10 cellular contexts compared by ENCODE assay signal in genomic region chr19:36256853-36257511, GRCh38. TPM values are rescaled to one million over a fixed set of nuclear protein-coding genes. Genes with fewer than 3 reads are reported as not detected.
A peak's percentile ranks its signal among the peaks of the same experiment; 100 is the strongest.
DNase-seq lines count a peak whose midpoint lies in the region; ATAC-seq and TF ChIP-seq lines count a peak whose summit lies in the region.
"Had no signal": no experiment of that assay in that cellular context is flagged by ENCODE, and none has a peak within 500 bp of the region (broad histone marks: within the 10 kb centered on the region; RNA-seq: fewer than 3 reads in every experiment).

No MANE protein-coding gene starts in this region.

- no peaks in the 10 kb centered on the region for H4K20me1 ChIP-seq in IMR-90 (ENCODE audit: insufficient read depth, low read length)

- H2AK5ac ChIP-seq in IMR-90 (ENCODE audit: low read depth, low read length), result no peak overlapping the region

- H4K8ac ChIP-seq in IMR-90 (ENCODE audit: low read depth in 2 of 2, low read length in 2 of 2), result no peak overlapping the region

- no peak overlapping the region for H2AK9ac ChIP-seq in IMR-90 (replicated peaks; ENCODE audit: low read depth, low read length, poor library complexity)

- H2BK15ac ChIP-seq in IMR-90 (ENCODE audit: low read depth, low read length), result no peak overlapping the region

- in situ Hi-C loops in IMR-90 (cut with MboI; ENCODE audit: low sequenced_read_pairs), result no loop called here

- BruUV-seq in IMR-90 (replicated peaks; lab: Mats Ljungman, UMichigan), result no TSS peak

- no peak overlapping the region for H2BK5ac ChIP-seq in IMR-90 (ENCODE audit: low read depth, low read length, poor library complexity, severe bottlenecking)

- no peak overlapping the region for H3K9ac ChIP-seq in IMR-90 (ENCODE audit: low read depth, low read length)

- H2BK20ac ChIP-seq in IMR-90 (ENCODE audit: low read depth, low read length), result no peak overlapping the region

- CTCF ChIA-PET in IMR-90 (lab: Yijun Ruan, JAX), result no interaction called here

- WGBS in IMR-90 (ENCODE audit: extremely low coverage in 2 of 2, insufficient read length in 1 of 2), 2 experiments, result 50% methylated on average over 12 of the region's 42 CpGs; no CpG with 5 or more reads in 1 of the 2 experiments
- WGBS in mesodermal cell (ENCODE audit: insufficient coverage in 2 of 2), 2 experiments, result 68 to 71% methylated on average over 35 to 42 of the region's 42 CpGs
- WGBS in thyroid gland, 2 donors, result 69 to 76% methylated on average over 31 to 41 of the region's 42 CpGs

- H4K5ac ChIP-seq in IMR-90 (ENCODE audit: low read depth, low read length), result no peak overlapping the region

- H3K4me1 ChIP-seq in IMR-90 (ENCODE audit: control insufficient read depth, insufficient read depth, low read length) (no peaks in the 10 kb centered on the region), mesodermal cell (ENCODE audit: control insufficient read depth, insufficient read depth, low read length, poor library complexity, severe bottlenecking) (no peaks in the 10 kb centered on the region), thyroid gland (no peaks in the 10 kb centered on the region)

- H3K9me1 ChIP-seq in IMR-90 (ENCODE audit: insufficient read depth, low read length), result no peaks in the 10 kb centered on the region

- H3K27me3 ChIP-seq in IMR-90 (ENCODE audit: control insufficient read depth, insufficient read depth, low read length) (no peaks in the 10 kb centered on the region), dorsolateral prefrontal cortex (no peaks in the 10 kb centered on the region), thyroid gland (no peaks in the 10 kb centered on the region)

- no peak overlapping the region for H3K56ac ChIP-seq in IMR-90 (ENCODE audit: extremely low read depth, insufficient read depth, low read length)

- no peak for TF ChIP-seq RAD21 in IMR-90 (IDR thresholded peaks at IDR 0.05; ENCODE audit: low read length)

- intact Hi-C loops in IMR-90 (cut with micrococcal nuclease) (no loop called here), dorsolateral prefrontal cortex (cut with DNase I) (no loop called here), thyroid gland (cut with DNase I) (no loop called here)

- H2BK120ac ChIP-seq in IMR-90 (ENCODE audit: low read depth, low read length), result no peak overlapping the region

- H3K14ac ChIP-seq in IMR-90 (replicated peaks; ENCODE audit: low read depth, low read length), result no peak overlapping the region

- no peak overlapping the region for H4K91ac ChIP-seq in IMR-90 (ENCODE audit: insufficient read depth, low read depth, low read length)

- H3K27ac ChIP-seq in IMR-90 (ENCODE audit: insufficient read depth, low read length) (no peak overlapping the region), dorsolateral prefrontal cortex (peak overlapping the region in 9 of 59 donors; percentile 13 to 73 (median 60)), mesodermal cell (ENCODE audit: low read depth, low read length, severe bottlenecking) (no peak overlapping the region), thyroid gland (peak overlapping the region in 1 of 3 donors; percentile 63)

- no peak overlapping the region for H3K4ac ChIP-seq in IMR-90 (ENCODE audit: low read depth, low read length)

- no peaks in the 10 kb centered on the region for H3K79me1 ChIP-seq in IMR-90 (ENCODE audit: low read depth in 1 of 2, low read length in 2 of 2)

- peak overlapping the region; percentile 70 for H2AFZ ChIP-seq in IMR-90 (replicated peaks; ENCODE audit: low read length, poor library complexity)

- DNase-seq in IMR-90, result no peak
- peak in 1 of 10 donors; percentile 23 for DNase-seq in dorsolateral prefrontal cortex
- no peak for DNase-seq in thyroid gland
- no peak for DNase-seq in globus pallidus (ENCODE audit: low spot score)
- no peak for DNase-seq in omental fat pad (ENCODE audit: low spot score)
- DNase-seq in activated CD4-positive, alpha-beta T cell treated with anti-CD3 and anti-CD28 coated beads for 4 hours, result no peak
- DNase-seq: activated CD8-positive, alpha-beta memory T cell treated with anti-CD3 and anti-CD28 coated beads, Interleukin-2, amount 50 U/mL, for 4 hours; DMS 273 treated with DMSO at 0.1 percent for 48 hours; stimulated activated CD4-positive, alpha-beta T cell treated with anti-CD3 and anti-CD28 coated beads, Interleukin-1b, Interleukin-23, amount 100 ng/mL, for 48 hours had no signal

- H3K4me3 ChIP-seq in IMR-90 (ENCODE audit: insufficient read depth, low read depth, low read length) (peak overlapping the region; percentile 11; the same call in 1 of the 2 replicates), dorsolateral prefrontal cortex (peak overlapping the region; percentile 51 to 81 (median 71)), mesodermal cell (ENCODE audit: extremely low read depth, insufficient read depth, low read length, poor library complexity, severe bottlenecking) (peak overlapping the region; percentile 46), thyroid gland (replicated peaks in 1 of 3) (peak overlapping the region; percentile 3 to 79 (median 50))

- no peak overlapping the region for H3K23ac ChIP-seq in IMR-90 (ENCODE audit: low read depth, low read length)

- TF ChIP-seq CTCF in IMR-90 (conservative IDR thresholded peaks at IDR 0.05; ENCODE audit: low read depth, low read length) (no peak), dorsolateral prefrontal cortex (IDR thresholded peaks at IDR 0.05 in 54 of 56, conservative IDR thresholded peaks at IDR 0.05 in 2 of 56; ENCODE audit: low read depth in 1 of 56, partially characterized antibody in 56 of 56) (no peak), thyroid gland (IDR thresholded peaks at IDR 0.05) (no peak), omental fat pad (IDR thresholded peaks at IDR 0.05) (no peak)

- peak; percentile 37; the same call in 1 of the 2 replicates for ATAC-seq in IMR-90 (ENCODE audit: low read depth)
- no peak for ATAC-seq in omental fat pad (ENCODE audit: low FRiP score)

- POLR2A ChIA-PET in IMR-90 (lab: Charles Lee; ENCODE audit: unreplicated experiment), result no interaction called here

- no peak for TF ChIP-seq POLR2A in IMR-90 (IDR thresholded peaks at IDR 0.05; ENCODE audit: low read depth, low read length)
- no peak for TF ChIP-seq POLR2A in thyroid gland (IDR thresholded peaks at IDR 0.05)

- no peak overlapping the region for H3K18ac ChIP-seq in IMR-90 (ENCODE audit: low read depth, low read length)

- no peaks in the 10 kb centered on the region for H3K36me3 ChIP-seq in IMR-90 (ENCODE audit: control insufficient read depth, insufficient read depth, low read length)
- no peaks in the 10 kb centered on the region for H3K36me3 ChIP-seq in mesodermal cell (ENCODE audit: control insufficient read depth, insufficient read depth, low read length)
- H3K36me3 ChIP-seq in thyroid gland, result no peaks in the 10 kb centered on the region

- no peak overlapping the region; the same call in 1 of the 2 replicates for H3K4me2 ChIP-seq in IMR-90 (ENCODE audit: low read depth, low read length)

- H3K9me3 ChIP-seq in IMR-90 (ENCODE audit: control insufficient read depth, insufficient read depth, low read length) (peaks cover 3% of the 10 kb centered on the region; the same call in 1 of the 2 replicates), mesodermal cell (ENCODE audit: control insufficient read depth, low read length) (peaks cover 16% of the 10 kb centered on the region), thyroid gland (no peaks in the 10 kb centered on the region)

- dilution Hi-C loops in IMR-90 (cut with HindIII; ENCODE audit: low sequenced_read_pairs, unreplicated experiment), result no loop called here

TF ChIP-seq in IMR-90, 13 proteins besides CTCF, POLR2A, EP300 and RAD21 (continues in another document):
- no peak for TF ChIP-seq RCOR1 (IDR thresholded peaks at IDR 0.05; ENCODE audit: insufficient replicate concordance, low read length)
- no peak for TF ChIP-seq CHD1 (IDR thresholded peaks at IDR 0.05; ENCODE audit: low read depth, low read length)
- no peak for TF ChIP-seq CEBPB (IDR thresholded peaks at IDR 0.05; ENCODE audit: low read depth, low read length)
- TF ChIP-seq MXI1 (IDR thresholded peaks at IDR 0.05; ENCODE audit: borderline replicate concordance, low read depth, low read length), result no peak
- no peak for TF ChIP-seq NFE2L2 (IDR thresholded peaks at IDR 0.05; ENCODE audit: low read depth, low read length)
- no peak for TF ChIP-seq SMC3 (IDR thresholded peaks at IDR 0.05; ENCODE audit: low read depth, low read length)
- no peak for TF ChIP-seq MAFK (IDR thresholded peaks at IDR 0.05; ENCODE audit: low read depth, low read length)
- no peak for TF ChIP-seq USF2 (IDR thresholded peaks at IDR 0.05; ENCODE audit: low read depth, low read length)
- TF ChIP-seq FOS (IDR thresholded peaks at IDR 0.05; ENCODE audit: low read depth, low read length), result no peak

RNA-seq across cellular contexts. Expression of gene ZNF146, which starts 42.1 kb away (rescaled TPM):
- total RNA-seq in IMR-90 (2012; rRNA removed), result 106 and 129 TPM in 2 replicates
- 42.6 and 61.6 TPM in 2 replicates for polyA plus RNA-seq in IMR-90 (2012; rRNA removed)
- polyA plus RNA-seq in IMR-90 (2012; cell fraction: cytosol; rRNA removed), result 4.6 and 10.2 TPM in 2 replicates
- polyA plus RNA-seq in IMR-90 (2012; cell fraction: nucleus; rRNA removed; ENCODE audit: low replicate concordance), result 2.1 and 22.2 TPM in 2 replicates
- 100 to 1,000 TPM in 1 of 120 experiments, 10 to 100 TPM in 119; 35.9 to 116 (median 55.5) TPM for total RNA-seq in dorsolateral prefrontal cortex
- 82.6 TPM for polyA plus RNA-seq in mesodermal cell (2013, experiment 1 of 2)
- 85.0 TPM for polyA plus RNA-seq in mesodermal cell (2013, experiment 2 of 2)
- 100 to 1,000 TPM in 1 of 4 donors, 10 to 100 TPM in 3; 69.6 to 127 (median 79.7) TPM for total RNA-seq in thyroid gland
- 10 to 100 TPM; 45.6 to 89.0 (median 61.2) TPM for total RNA-seq in omental fat pad

RNA-seq across cellular contexts. Expression of gene ZNF565, which starts 42.5 kb away (rescaled TPM):
- total RNA-seq in IMR-90 (2012; rRNA removed) (6.4 and 7.5 TPM in 2 replicates), dorsolateral prefrontal cortex (10 to 100 TPM in 117 of 120 experiments, 1 to 10 TPM in 3; 9.6 to 25.4 (median 14.5) TPM), thyroid gland (10 to 100 TPM in 1 of 4 donors, 1 to 10 TPM in 3; 7.2 to 13.1 (median 7.4) TPM), omental fat pad (1 to 10 TPM; 4.3 to 8.5 (median 6.0) TPM)
- 2.1 and 2.3 TPM in 2 replicates for polyA plus RNA-seq in IMR-90 (2012; rRNA removed)
- 0.55 and 0.70 TPM in 2 replicates for polyA plus RNA-seq in IMR-90 (2012; cell fraction: cytosol; rRNA removed)
- polyA plus RNA-seq in IMR-90 (2012; cell fraction: nucleus; rRNA removed; ENCODE audit: low replicate concordance), result 1.7 and 8.1 TPM in 2 replicates
- polyA plus RNA-seq in mesodermal cell (2013, experiment 1 of 2), result 3.2 TPM
- polyA plus RNA-seq in mesodermal cell (2013, experiment 2 of 2), result 3.0 TPM

Comparison
In these comparisons a context has a peak if more than half of its experiments do, and no peak if none do; other contexts are left out.
1. H3K4me3 ChIP-seq: peak in every context shown above with its lines; median percentile 71 in dorsolateral prefrontal cortex; 50 in thyroid gland; 46 in mesodermal cell; 11 in IMR-90.